Comparison of ENCODE assay signal across 19 cellular contexts in genomic region chr6:41522780-41523548, GRCh38. TPM values are rescaled to one million over a fixed set of nuclear protein-coding genes. Genes with fewer than 3 reads are reported as not detected.
DNase-seq lines count a peak whose midpoint lies in the region; ATAC-seq and TF ChIP-seq lines count a peak whose summit lies in the region.
"Had no signal": no experiment of that assay in that cellular context is flagged by ENCODE, and none has a peak within 500 bp of the region (broad histone marks: within the 10 kb centered on the region; RNA-seq: fewer than 3 reads in every experiment).

No MANE protein-coding gene starts in this region.

- no peaks in the 10 kb centered on the region for H3K36me3 Mint-ChIP-seq in mesothelial cell of epicardium
- H3K36me3 Mint-ChIP-seq in stimulated activated effector memory CD8-positive, alpha-beta T cell treated with anti-CD3 and anti-CD28 coated beads, Interleukin-12 subunit alpha, Interleukin-12 subunit beta, amount 100 ng/mL, for 72 hours = no peaks in the 10 kb centered on the region
- H3K36me3 Mint-ChIP-seq: IgD-negative memory B cell had no signal

- peak overlapping the region; percentile 9; the same call in 1 of the 2 replicates for H3K4me2 ChIP-seq in BLaER1
- H3K4me2 ChIP-seq: KMS-11, SK-N-SH had no signal

- no peak overlapping the region for H3K27ac ChIP-seq in BLaER1
- H3K27ac ChIP-seq: KMS-11 had no signal

- no peaks in the 10 kb centered on the region for H3K36me3 ChIP-seq in BLaER1

- H3K27me3 ChIP-seq in BLaER1 = no peaks in the 10 kb centered on the region

- H3K4me1 Mint-ChIP-seq in mesothelial cell of epicardium = peaks cover 58% of the 10 kb centered on the region
- H3K4me1 Mint-ChIP-seq in stimulated activated effector memory CD8-positive, alpha-beta T cell treated with anti-CD3 and anti-CD28 coated beads, Interleukin-12 subunit alpha, Interleukin-12 subunit beta, amount 100 ng/mL, for 72 hours = peaks cover 12% of the 10 kb centered on the region

- no peak overlapping the region for H3K9ac ChIP-seq in BLaER1
- H3K9ac ChIP-seq: KMS-11, SK-N-SH had no signal

- no peak for ATAC-seq in stimulated activated effector memory CD8-positive, alpha-beta T cell treated with anti-CD3 and anti-CD28 coated beads, Interleukin-12 subunit alpha, Interleukin-12 subunit beta, amount 100 ng/mL, for 72 hours
- ATAC-seq in GM18861 (IDR thresholded peaks at IDR 0.05; ENCODE audit: unreplicated experiment) (no peak), GM21737 (IDR thresholded peaks at IDR 0.05; ENCODE audit: unreplicated experiment) (no peak)
- ATAC-seq: HCT116 had no signal

- H3K9me3 ChIP-seq in BLaER1 = no peaks in the 10 kb centered on the region
- H3K9me3 ChIP-seq: SK-N-SH had no signal

- TF ChIP-seq CTCF in mesothelial cell of epicardium (IDR thresholded peaks at IDR 0.05; ENCODE audit: unreplicated experiment) = no peak

- no peaks in the 10 kb centered on the region for H3K9me3 Mint-ChIP-seq in mesothelial cell of epicardium
- H3K9me3 Mint-ChIP-seq in stimulated activated effector memory CD8-positive, alpha-beta T cell treated with anti-CD3 and anti-CD28 coated beads, Interleukin-12 subunit alpha, Interleukin-12 subunit beta, amount 100 ng/mL, for 72 hours = no peaks in the 10 kb centered on the region
- H3K9me3 Mint-ChIP-seq: CD4-positive, alpha-beta T cell; IgD-negative memory B cell had no signal

- DNase-seq in NCI-H2227 (lab: John Stamatoyannopoulos, UW; ENCODE audit: unreplicated experiment) = peak; percentile 90
- DNase-seq in mesothelial cell of epicardium (ENCODE audit: low spot score in 2 of 2, unreplicated experiment in 2 of 2) = no peak
- no peak for DNase-seq in stimulated activated effector memory CD8-positive, alpha-beta T cell treated with anti-CD3 and anti-CD28 coated beads, Interleukin-12 subunit alpha, Interleukin-12 subunit beta, amount 100 ng/mL, for 72 hours (ENCODE audit: low spot score in 2 of 2)
- no peak for DNase-seq in NCI-H510A treated with DMSO at 0.1 percent for 48 hours (lab: John Stamatoyannopoulos, UW)
- DNase-seq: CD4-positive, alpha-beta T cell; GOT3; MM.1S; NCI-H1694 treated with DMSO at 0.1 percent for 48 hours; NCI-H345; NCI-H524; NCI-H774; SK-N-SH; SW 1271 had no signal

- H3K27ac Mint-ChIP-seq in mesothelial cell of epicardium = peak overlapping the region; percentile 45
- peak overlapping the region; percentile 75 for H3K27ac Mint-ChIP-seq in stimulated activated effector memory CD8-positive, alpha-beta T cell treated with anti-CD3 and anti-CD28 coated beads, Interleukin-12 subunit alpha, Interleukin-12 subunit beta, amount 100 ng/mL, for 72 hours
- H3K27ac Mint-ChIP-seq: CD4-positive, alpha-beta T cell; IgD-negative memory B cell had no signal

- no peak overlapping the region for H3K4me3 ChIP-seq in BLaER1

- peaks cover 18% of the 10 kb centered on the region for H4K20me1 ChIP-seq in BLaER1

- peaks cover 31% of the 10 kb centered on the region for H3K4me1 ChIP-seq in BLaER1

- H3K4me3 Mint-ChIP-seq in mesothelial cell of epicardium = no peak overlapping the region
- H3K4me3 Mint-ChIP-seq in stimulated activated effector memory CD8-positive, alpha-beta T cell treated with anti-CD3 and anti-CD28 coated beads, Interleukin-12 subunit alpha, Interleukin-12 subunit beta, amount 100 ng/mL, for 72 hours = no peak overlapping the region
- H3K4me3 Mint-ChIP-seq: CD4-positive, alpha-beta T cell; IgD-negative memory B cell had no signal

- H3K27me3 Mint-ChIP-seq in mesothelial cell of epicardium (ENCODE audit: low read depth) = no peaks in the 10 kb centered on the region

RNA-seq across cellular contexts. Expression of gene FOXP4, which starts 23.2 kb away (rescaled TPM):
- total RNA-seq in mesothelial cell of epicardium = 85.1 to 91.0 TPM (median 87.9 TPM) in 3 replicates
